25 cellular contexts compared by ENCODE assay signal in genomic region chr4:17188035-17188967, GRCh38.
DNase-seq lines count a peak whose midpoint lies in the region; ATAC-seq and TF ChIP-seq lines count a peak whose summit lies in the region.
"Had no signal": no experiment of that assay in that cellular context is flagged by ENCODE, and none has a peak within 500 bp of the region (broad histone marks: within the 10 kb centered on the region; RNA-seq: fewer than 3 reads in every experiment).

No MANE protein-coding gene starts in this region.

- DNase-seq in HFF-Myc (ENCODE audit: extremely low read depth, low read depth) (peak; percentile 59), fibroblast of peridontal ligament (ENCODE audit: extremely low read depth) (peak; percentile 61), osteocyte (ENCODE audit: extremely low spot score, unreplicated experiment) (no peak), NCI-H69 (lab: John Stamatoyannopoulos, UW) (no peak)
- DNase-seq in stimulated activated CD4-positive, alpha-beta T cell treated with anti-CD3 and anti-CD28 coated beads, Interleukin-4, amount 100 ng/mL, for 1 hour = no peak
- DNase-seq in activated CD4-positive, alpha-beta T cell treated with anti-CD3 and anti-CD28 coated beads, Interleukin-2, amount 50 U/mL, for 1 hour = no peak
- DNase-seq: activated CD4-positive, alpha-beta memory T cell treated with anti-CD3 and anti-CD28 coated beads, Interleukin-2, amount 10 ng/mL, durations not matched to agents 7 days and 5 days; activated CD8-positive, alpha-beta memory T cell treated with anti-CD3 and anti-CD28 coated beads, Interleukin-2, amount 50 U/mL, for 48 hours; activated naive CD4-positive, alpha-beta T cell treated with anti-CD3 and anti-CD28 coated beads, Interleukin-2, amount 10 ng/mL, durations not matched to agents 7 days and 5 days; amygdala; C1 segment of cervical spinal cord; Caco-2; colonic mucosa; effector memory CD4-positive, alpha-beta T cell; left lung; midbrain; naive thymus-derived CD4-positive, alpha-beta T cell; NCI-H1694; right cardiac atrium; stimulated activated CD4-positive, alpha-beta T cell treated with anti-CD3 and anti-CD28 coated beads, Interleukin-2, amount 100 ng/mL, for 48 hours; trophoblast cell had no signal

- H3K4me3 Mint-ChIP-seq in osteocyte (ENCODE audit: unreplicated experiment) = no peak overlapping the region
- H3K4me3 Mint-ChIP-seq: activated CD4-positive, alpha-beta memory T cell treated with anti-CD3 and anti-CD28 coated beads, Interleukin-2, amount 10 ng/mL, durations not matched to agents 7 days and 5 days; activated naive CD4-positive, alpha-beta T cell treated with anti-CD3 and anti-CD28 coated beads, Interleukin-2, amount 10 ng/mL, durations not matched to agents 7 days and 5 days; naive thymus-derived CD4-positive, alpha-beta T cell; stimulated activated effector memory CD8-positive, alpha-beta T cell treated with anti-CD3 and anti-CD28 coated beads, Interleukin-12 subunit alpha, Interleukin-12 subunit beta, amount 100 ng/mL, for 72 hours had no signal

- no peaks in the 10 kb centered on the region for H3K27me3 Mint-ChIP-seq in osteocyte (ENCODE audit: unreplicated experiment)
- H3K27me3 Mint-ChIP-seq: activated CD4-positive, alpha-beta memory T cell treated with anti-CD3 and anti-CD28 coated beads, Interleukin-2, amount 10 ng/mL, durations not matched to agents 7 days and 5 days had no signal

- no peak for TF ChIP-seq CTCF in HFF-Myc (IDR thresholded peaks at IDR 0.05; ENCODE audit: low read depth, low read length, missing control alignments)
- no peak for TF ChIP-seq CTCF in osteocyte (IDR thresholded peaks at IDR 0.05)

- peak overlapping the region; percentile 2 for H3K27ac Mint-ChIP-seq in osteocyte (ENCODE audit: unreplicated experiment)
- H3K27ac Mint-ChIP-seq: activated CD4-positive, alpha-beta memory T cell treated with anti-CD3 and anti-CD28 coated beads, Interleukin-2, amount 10 ng/mL, durations not matched to agents 7 days and 5 days; activated naive CD4-positive, alpha-beta T cell treated with anti-CD3 and anti-CD28 coated beads, Interleukin-2, amount 10 ng/mL, durations not matched to agents 7 days and 5 days; naive thymus-derived CD4-positive, alpha-beta T cell; stimulated activated effector memory CD8-positive, alpha-beta T cell treated with anti-CD3 and anti-CD28 coated beads, Interleukin-12 subunit alpha, Interleukin-12 subunit beta, amount 100 ng/mL, for 72 hours had no signal

- H3K9me3 Mint-ChIP-seq in osteocyte (ENCODE audit: unreplicated experiment) = peaks cover 4% of the 10 kb centered on the region
- H3K9me3 Mint-ChIP-seq: activated CD4-positive, alpha-beta memory T cell treated with anti-CD3 and anti-CD28 coated beads, Interleukin-2, amount 10 ng/mL, durations not matched to agents 7 days and 5 days; activated naive CD4-positive, alpha-beta T cell treated with anti-CD3 and anti-CD28 coated beads, Interleukin-2, amount 10 ng/mL, durations not matched to agents 7 days and 5 days had no signal

- ATAC-seq in SK-N-SH treated with all-trans-retinoic acid at 6 μM for 48 hours = no peak
- ATAC-seq: activated CD4-positive, CD25-positive, alpha-beta regulatory T cell treated with anti-CD3 and anti-CD28 coated beads, Interleukin-2, amount 50 U/mL, for 24 hours; naive thymus-derived CD4-positive, alpha-beta T cell; stimulated activated effector memory CD8-positive, alpha-beta T cell treated with anti-CD3 and anti-CD28 coated beads, Interleukin-12 subunit alpha, Interleukin-12 subunit beta, amount 100 ng/mL, for 72 hours had no signal

- no peaks in the 10 kb centered on the region for H3K36me3 Mint-ChIP-seq in osteocyte (ENCODE audit: unreplicated experiment)
- H3K36me3 Mint-ChIP-seq: activated naive CD4-positive, alpha-beta T cell treated with anti-CD3 and anti-CD28 coated beads, Interleukin-2, amount 10 ng/mL, durations not matched to agents 7 days and 5 days; stimulated activated effector memory CD8-positive, alpha-beta T cell treated with anti-CD3 and anti-CD28 coated beads, Interleukin-12 subunit alpha, Interleukin-12 subunit beta, amount 100 ng/mL, for 72 hours had no signal

- H3K4me1 Mint-ChIP-seq in osteocyte (ENCODE audit: unreplicated experiment) = peaks cover 48% of the 10 kb centered on the region
- H3K4me1 Mint-ChIP-seq: activated CD4-positive, alpha-beta memory T cell treated with anti-CD3 and anti-CD28 coated beads, Interleukin-2, amount 10 ng/mL, durations not matched to agents 7 days and 5 days; activated naive CD4-positive, alpha-beta T cell treated with anti-CD3 and anti-CD28 coated beads, Interleukin-2, amount 10 ng/mL, durations not matched to agents 7 days and 5 days; naive thymus-derived CD4-positive, alpha-beta T cell; stimulated activated effector memory CD8-positive, alpha-beta T cell treated with anti-CD3 and anti-CD28 coated beads, Interleukin-12 subunit alpha, Interleukin-12 subunit beta, amount 100 ng/mL, for 72 hours had no signal

- no peak overlapping the region for H3K4me3 ChIP-seq in HFF-Myc (replicated peaks; ENCODE audit: low read depth, low read length)
- H3K4me3 ChIP-seq: colonic mucosa, left lung, SJSA1 had no signal

TF ChIP-seq in SK-N-SH treated with all-trans-retinoic acid at 6 μM for 48 hours, 23 proteins besides CTCF, POLR2A, EP300 and RAD21:
- no peak for TF ChIP-seq GLIS3 (CRISPR knock-in tag; IDR thresholded peaks at IDR 0.05)
- TF ChIP-seq TCF4 (CRISPR knock-in tag; IDR thresholded peaks at IDR 0.05; ENCODE audit: borderline replicate concordance) = 0 out of 2 replicates have a peak, but pooled peaks have one; percentile 18
- no peak for TF ChIP-seq BACH2 (CRISPR knock-in tag; IDR thresholded peaks at IDR 0.05; ENCODE audit: borderline replicate concordance)

Comparison
In these comparisons a context has a peak if more than half of its experiments do, and no peak if none do; other contexts are left out.
1. DNase-seq: peak in HFF-Myc (single experiment) and fibroblast of peridontal ligament (single experiment); none in osteocyte (single experiment), NCI-H69 (single experiment), stimulated activated CD4-positive, alpha-beta T cell treated with anti-CD3 and anti-CD28 coated beads, Interleukin-4, amount 100 ng/mL, for 1 hour (single experiment) and activated CD4-positive, alpha-beta T cell treated with anti-CD3 and anti-CD28 coated beads, Interleukin-2, amount 50 U/mL, for 1 hour (single experiment).